ENCODE assay signal across 18 cellular contexts in genomic region chr5:36599986-36600779, GRCh38. TPM values are rescaled to one million over a fixed set of nuclear protein-coding genes. Genes with fewer than 3 reads are reported as not detected.
DNase-seq lines count a peak whose midpoint lies in the region; ATAC-seq and TF ChIP-seq lines count a peak whose summit lies in the region.
"Had no signal": no experiment of that assay in that cellular context is flagged by ENCODE, and none has a peak within 500 bp of the region (broad histone marks: within the 10 kb centered on the region; RNA-seq: fewer than 3 reads in every experiment).

No MANE protein-coding gene starts in this region.

- no peaks in the 10 kb centered on the region for H3K36me3 Mint-ChIP-seq in CD14-positive monocyte
- no peaks in the 10 kb centered on the region for H3K36me3 Mint-ChIP-seq in stimulated activated effector memory CD8-positive, alpha-beta T cell treated with anti-CD3 and anti-CD28 coated beads, Interleukin-12 subunit alpha, Interleukin-12 subunit beta, amount 100 ng/mL, for 72 hours
- H3K36me3 Mint-ChIP-seq: CD8-positive, alpha-beta memory T cell; natural killer cell had no signal

- TF ChIP-seq CTCF in AG09309 (IDR thresholded peaks at IDR 0.05; ENCODE audit: control insufficient read depth, insufficient read depth, low read depth, low read length, missing control alignments) (no peak), CD14-positive monocyte (IDR thresholded peaks at IDR 0.05) (no peak)

- H3K9me3 Mint-ChIP-seq in CD14-positive monocyte, result peaks cover 0 to 7% (median 0%) of the 10 kb centered on the region in 7 donors
- peaks cover 4% of the 10 kb centered on the region for H3K9me3 Mint-ChIP-seq in stimulated activated effector memory CD8-positive, alpha-beta T cell treated with anti-CD3 and anti-CD28 coated beads, Interleukin-12 subunit alpha, Interleukin-12 subunit beta, amount 100 ng/mL, for 72 hours
- H3K9me3 Mint-ChIP-seq: HFFc6; natural killer cell; T-helper 2 cell treated with Interferon-gamma antibody and Interleukin-4, amounts not matched to agents 5 μg/mL and 100 μg/mL, for 36 hours had no signal

- H3K27me3 Mint-ChIP-seq in CD14-positive monocyte (ENCODE audit: low read depth in 3 of 3), result peaks cover 0 to 6% (median 0%) of the 10 kb centered on the region in 3 donors

- CTCF ChIA-PET in HEK293T (lab: Yijun Ruan, JAX), result no interaction called here

- H3K27ac ChIP-seq in caudate nucleus (ENCODE audit: low read depth, low read length) (peak overlapping the region; percentile 98), layer of hippocampus (ENCODE audit: low read depth, low read length) (peak overlapping the region; percentile 91)
- H3K27ac ChIP-seq: A549, adrenal gland, transverse colon had no signal

- intact Hi-C loops in CD14-positive monocyte (cut with micrococcal nuclease), result loop anchor here in 1 of 2 donors (10.0 kb wide), 1 partner anchor 55 kb away; no protein-coding TSS in a partner anchor

- POLR2A ChIA-PET in HEK293T (lab: Yijun Ruan, JAX), result no interaction called here

- no peak overlapping the region for H3K4me3 ChIP-seq in AG09309 (ENCODE audit: control insufficient read depth, low read depth, low read length)
- H3K4me3 ChIP-seq: A549, adrenal gland, transverse colon had no signal

- ATAC-seq in stimulated activated effector memory CD8-positive, alpha-beta T cell treated with anti-CD3 and anti-CD28 coated beads, Interleukin-12 subunit alpha, Interleukin-12 subunit beta, amount 100 ng/mL, for 72 hours, result no peak
- ATAC-seq: A549, natural killer cell had no signal

- no peaks in the 10 kb centered on the region for H3K27me3 ChIP-seq in layer of hippocampus (ENCODE audit: control insufficient read depth, insufficient read depth, low read length)
- H3K27me3 ChIP-seq: adrenal gland had no signal

- no peak overlapping the region for H3K27ac Mint-ChIP-seq in CD14-positive monocyte
- no peak overlapping the region for H3K27ac Mint-ChIP-seq in stimulated activated effector memory CD8-positive, alpha-beta T cell treated with anti-CD3 and anti-CD28 coated beads, Interleukin-12 subunit alpha, Interleukin-12 subunit beta, amount 100 ng/mL, for 72 hours
- H3K27ac Mint-ChIP-seq: CD8-positive, alpha-beta memory T cell; HFFc6; natural killer cell; progenitor cell of endocrine pancreas; T-helper 2 cell treated with Interferon-gamma antibody and Interleukin-4, amounts not matched to agents 5 μg/mL and 100 μg/mL, for 36 hours had no signal

- DNase-seq in AG09309 (ENCODE audit: low read depth), result peak; percentile 74
- peak; percentile 60 for DNase-seq in LHCN-M2 (ENCODE audit: low read depth)
- no peak for DNase-seq in caudate nucleus (lab: John Stamatoyannopoulos, UW)
- no peak for DNase-seq in NCI-H1436 (lab: John Stamatoyannopoulos, UW)
- no peak for DNase-seq in CD14-positive monocyte (ENCODE audit: low spot score)
- DNase-seq in HEK293T (ENCODE audit: extremely low spot score), result no peak
- no peak for DNase-seq in stimulated activated effector memory CD8-positive, alpha-beta T cell treated with anti-CD3 and anti-CD28 coated beads, Interleukin-12 subunit alpha, Interleukin-12 subunit beta, amount 100 ng/mL, for 72 hours (ENCODE audit: low spot score in 2 of 2)
- DNase-seq: activated CD4-positive, CD25-positive, alpha-beta regulatory T cell treated with anti-CD3 and anti-CD28 coated beads, Interleukin-2, amount 50 U/mL, for 72 hours; adrenal gland; CD8-positive, alpha-beta memory T cell; HFFc6; natural killer cell; NCI-H524 treated with DMSO at 0.1 percent for 48 hours; transverse colon had no signal

- H3K4me3 Mint-ChIP-seq in CD14-positive monocyte, result no peak overlapping the region
- H3K4me3 Mint-ChIP-seq in stimulated activated effector memory CD8-positive, alpha-beta T cell treated with anti-CD3 and anti-CD28 coated beads, Interleukin-12 subunit alpha, Interleukin-12 subunit beta, amount 100 ng/mL, for 72 hours, result no peak overlapping the region
- H3K4me3 Mint-ChIP-seq: CD8-positive, alpha-beta memory T cell; HFFc6; natural killer cell; T-helper 2 cell treated with Interferon-gamma antibody and Interleukin-4, amounts not matched to agents 5 μg/mL and 100 μg/mL, for 36 hours had no signal

- peaks cover 8% of the 10 kb centered on the region for H3K4me1 Mint-ChIP-seq in CD14-positive monocyte
- no peaks in the 10 kb centered on the region for H3K4me1 Mint-ChIP-seq in stimulated activated effector memory CD8-positive, alpha-beta T cell treated with anti-CD3 and anti-CD28 coated beads, Interleukin-12 subunit alpha, Interleukin-12 subunit beta, amount 100 ng/mL, for 72 hours
- H3K4me1 Mint-ChIP-seq: CD8-positive, alpha-beta memory T cell; natural killer cell had no signal

TF ChIP-seq in HEK293T, 16 proteins besides CTCF, POLR2A, EP300 and RAD21:
- no peak for TF ChIP-seq BHLHE40 (IDR thresholded peaks at IDR 0.05; ENCODE audit: borderline replicate concordance)
- TF ChIP-seq ARNT (IDR thresholded peaks at IDR 0.05), result no peak
- no peak for TF ChIP-seq L3MBTL2 (conservative IDR thresholded peaks at IDR 0.05)
- TF ChIP-seq SP1 (IDR thresholded peaks at IDR 0.05), result no peak
- no peak for TF ChIP-seq NFRKB (IDR thresholded peaks at IDR 0.05)
- no peak for TF ChIP-seq HDGF (IDR thresholded peaks at IDR 0.05; ENCODE audit: borderline replicate concordance)
- no peak for TF ChIP-seq ZNF384 (IDR thresholded peaks at IDR 0.05)
- no peak for TF ChIP-seq ELF4 (IDR thresholded peaks at IDR 0.05)
- TF ChIP-seq SUZ12 (IDR thresholded peaks at IDR 0.05), result no peak
- no peak for TF ChIP-seq FOXA1 (IDR thresholded peaks at IDR 0.05)
- TF ChIP-seq LEF1 (IDR thresholded peaks at IDR 0.05; ENCODE audit: borderline replicate concordance), result no peak
- no peak for TF ChIP-seq CTBP1 (IDR thresholded peaks at IDR 0.05; ENCODE audit: borderline replicate concordance)
- no peak for TF ChIP-seq TARDBP (IDR thresholded peaks at IDR 0.05)
- TF ChIP-seq FOXK2 (IDR thresholded peaks at IDR 0.05), result no peak
- no peak for TF ChIP-seq PKNOX1 (IDR thresholded peaks at IDR 0.05)
- TF ChIP-seq FOXM1 (IDR thresholded peaks at IDR 0.05; ENCODE audit: borderline replicate concordance), result no peak

RNA-seq across cellular contexts. Expression of gene SLC1A3, which starts 6.2 kb away (rescaled TPM):
- total RNA-seq in LHCN-M2 (2014; rRNA removed), result 12.1 and 15.1 TPM in 2 replicates
- polyA plus RNA-seq in LHCN-M2 (2012), result 6.6 TPM
- polyA plus RNA-seq in CD14-positive monocyte, result 1 to 10 TPM; 1.2 to 1.3 TPM
- polyA plus RNA-seq: A549; CD8-positive, alpha-beta memory T cell had no signal

Comparison
In these comparisons a context has a peak if more than half of its experiments do, and no peak if none do; other contexts are left out.
1. DNase-seq: peak in AG09309 (single experiment) and LHCN-M2 (single experiment); none in caudate nucleus (0 of 61), NCI-H1436 (single experiment), CD14-positive monocyte (single experiment), HEK293T (single experiment) and stimulated activated effector memory CD8-positive, alpha-beta T cell treated with anti-CD3 and anti-CD28 coated beads, Interleukin-12 subunit alpha, Interleukin-12 subunit beta, amount 100 ng/mL, for 72 hours (0 of 2).